In genomic region chr9:105890046-105890822, GRCh38 we compare ENCODE assay signal across 1 cellular context.
TF ChIP-seq lines count a peak whose summit lies in the region.

No MANE protein-coding gene starts in this region.

TF ChIP-seq in SK-N-SH, 30 proteins besides CTCF, POLR2A, EP300 and RAD21 (continued from another document):
- TF ChIP-seq, protein P1, sequence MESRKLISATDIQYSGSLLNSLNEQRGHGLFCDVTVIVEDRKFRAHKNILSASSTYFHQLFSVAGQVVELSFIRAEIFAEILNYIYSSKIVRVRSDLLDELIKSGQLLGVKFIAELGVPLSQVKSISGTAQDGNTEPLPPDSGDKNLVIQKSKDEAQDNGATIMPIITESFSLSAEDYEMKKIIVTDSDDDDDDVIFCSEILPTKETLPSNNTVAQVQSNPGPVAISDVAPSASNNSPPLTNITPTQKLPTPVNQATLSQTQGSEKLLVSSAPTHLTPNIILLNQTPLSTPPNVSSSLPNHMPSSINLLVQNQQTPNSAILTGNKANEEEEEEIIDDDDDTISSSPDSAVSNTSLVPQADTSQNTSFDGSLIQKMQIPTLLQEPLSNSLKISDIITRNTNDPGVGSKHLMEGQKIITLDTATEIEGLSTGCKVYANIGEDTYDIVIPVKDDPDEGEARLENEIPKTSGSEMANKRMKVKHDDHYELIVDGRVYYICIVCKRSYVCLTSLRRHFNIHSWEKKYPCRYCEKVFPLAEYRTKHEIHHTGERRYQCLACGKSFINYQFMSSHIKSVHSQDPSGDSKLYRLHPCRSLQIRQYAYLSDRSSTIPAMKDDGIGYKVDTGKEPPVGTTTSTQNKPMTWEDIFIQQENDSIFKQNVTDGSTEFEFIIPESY (IDR thresholded peaks at IDR 0.05; ENCODE audit: borderline replicate concordance, low read depth): no peak
- TF ChIP-seq, protein P2, sequence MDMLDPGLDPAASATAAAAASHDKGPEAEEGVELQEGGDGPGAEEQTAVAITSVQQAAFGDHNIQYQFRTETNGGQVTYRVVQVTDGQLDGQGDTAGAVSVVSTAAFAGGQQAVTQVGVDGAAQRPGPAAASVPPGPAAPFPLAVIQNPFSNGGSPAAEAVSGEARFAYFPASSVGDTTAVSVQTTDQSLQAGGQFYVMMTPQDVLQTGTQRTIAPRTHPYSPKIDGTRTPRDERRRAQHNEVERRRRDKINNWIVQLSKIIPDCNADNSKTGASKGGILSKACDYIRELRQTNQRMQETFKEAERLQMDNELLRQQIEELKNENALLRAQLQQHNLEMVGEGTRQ (IDR thresholded peaks at IDR 0.05; ENCODE audit: borderline replicate concordance, low read depth, low read length): no peak
- no peak for TF ChIP-seq SMC3 (IDR thresholded peaks at IDR 0.05; ENCODE audit: low read depth, low read length)
- no peak for TF ChIP-seq YY1 (IDR thresholded peaks at IDR 0.05; ENCODE audit: low read depth)
- no peak for TF ChIP-seq CHD2 (IDR thresholded peaks at IDR 0.05; ENCODE audit: low read length, partially characterized antibody)
- no peak for TF ChIP-seq TAF1 (IDR thresholded peaks at IDR 0.05; ENCODE audit: borderline replicate concordance, low read depth, low read length)
- no peak for TF ChIP-seq GABPA (IDR thresholded peaks at IDR 0.05; ENCODE audit: low read depth)
- no peak for TF ChIP-seq FOXJ3 (CRISPR knock-in tag; IDR thresholded peaks at IDR 0.05)
- no peak for TF ChIP-seq SIN3A (IDR thresholded peaks at IDR 0.05; ENCODE audit: borderline replicate concordance, low read depth, low read length)
TF ChIP-seq in SK-N-SH: peak in this region for 0.
